Comparison of ENCODE assay signal across 30 cellular contexts in genomic region chr6:168038576-168039140, GRCh38. TPM values are rescaled to one million over a fixed set of nuclear protein-coding genes. Genes with fewer than 3 reads are reported as not detected.
"Had no signal": no experiment of that assay in that cellular context is flagged by ENCODE, and none has a peak within 500 bp of the region (broad histone marks: within the 10 kb centered on the region; RNA-seq: fewer than 3 reads in every experiment).

No MANE protein-coding gene starts in this region.

- ATAC-seq: activated CD8-positive, alpha-beta memory T cell treated with anti-CD3 and anti-CD28 coated beads, Interleukin-2, amount 10 ng/mL, durations not matched to agents 7 days and 5 days; body of pancreas; T-helper 17 cell; WTC11 had no signal

- H3K4me2 ChIP-seq: KMS-11 had no signal

- H3K9ac ChIP-seq: KMS-11 had no signal

- H3K27ac ChIP-seq: KMS-11, Peyer's patch had no signal

- H3K4me1 ChIP-seq: Peyer's patch had no signal

- H3K36me3 ChIP-seq: MG63, Peyer's patch had no signal

- H3K4me3 ChIP-seq: body of pancreas, MG63, Peyer's patch had no signal

- H3K4me3 Mint-ChIP-seq: activated CD8-positive, alpha-beta memory T cell treated with anti-CD3 and anti-CD28 coated beads, Interleukin-2, amount 10 ng/mL, durations not matched to agents 7 days and 5 days; activated naive CD4-positive, alpha-beta T cell treated with anti-CD3 and anti-CD28 coated beads, Interleukin-2, amount 50 U/mL, for 24 hours; activated T-cell treated with anti-CD3 and anti-CD28 coated beads, Interleukin-2, amount 50 U/mL, for 24 hours; activated T-helper 1 cell treated with anti-CD3 and anti-CD28 coated beads, Interleukin-12 subunit alpha, Interleukin-12 subunit beta, Interleukin-2, Interleukin-4 antibody, amounts not matched to agents 30 ng/mL and 10 ng/mL and 1 ng/mL, durations not matched to agents 14 hours and 24 hours and 36 hours; T-helper 17 cell; WTC11 had no signal

- H3K27ac Mint-ChIP-seq: activated CD8-positive, alpha-beta memory T cell treated with anti-CD3 and anti-CD28 coated beads, Interleukin-2, amount 10 ng/mL, durations not matched to agents 7 days and 5 days; activated naive CD4-positive, alpha-beta T cell treated with anti-CD3 and anti-CD28 coated beads, Interleukin-2, amount 50 U/mL, for 24 hours; activated T-cell treated with anti-CD3 and anti-CD28 coated beads, Interleukin-2, amount 50 U/mL, for 24 hours; activated T-helper 1 cell treated with anti-CD3 and anti-CD28 coated beads, Interleukin-12 subunit alpha, Interleukin-12 subunit beta, Interleukin-2, Interleukin-4 antibody, amounts not matched to agents 30 ng/mL and 10 ng/mL and 1 ng/mL, durations not matched to agents 14 hours and 24 hours and 36 hours; T-helper 17 cell; WTC11 had no signal

- FAIRE-seq: bronchial epithelial cell had no signal

- H3K27me3 ChIP-seq: body of pancreas, MG63, Peyer's patch had no signal

- H3K36me3 Mint-ChIP-seq: activated CD8-positive, alpha-beta memory T cell treated with anti-CD3 and anti-CD28 coated beads, Interleukin-2, amount 10 ng/mL, durations not matched to agents 7 days and 5 days; activated naive CD4-positive, alpha-beta T cell treated with anti-CD3 and anti-CD28 coated beads, Interleukin-2, amount 50 U/mL, for 24 hours had no signal

- DNase-seq: activated CD4-positive, alpha-beta T cell treated with anti-CD3 and anti-CD28 coated beads for 48 hours; activated CD4-positive, alpha-beta T cell treated with anti-CD3 and anti-CD28 coated beads, Interleukin-2, amount 50 U/mL, for 4 hours; activated CD4-positive, CD25-positive, alpha-beta regulatory T cell treated with anti-CD3 and anti-CD28 coated beads, Interleukin-2, amount 50 U/mL, for 72 hours; activated CD8-positive, alpha-beta memory T cell treated with anti-CD3 and anti-CD28 coated beads, Interleukin-2, amount 10 ng/mL, durations not matched to agents 7 days and 5 days; activated effector memory CD4-positive, alpha-beta T cell treated with Interleukin-2 at 50 U/mL for 16 hours; activated naive CD4-positive, alpha-beta T cell; activated T-cell treated with anti-CD3 and anti-CD28 coated beads, Interleukin-2, amount 50 U/mL, for 24 hours; body of pancreas; MG63; MV-4-11; NCI-H1092 treated with DMSO at 0.1 percent for 48 hours; NCI-H1417 treated with DMSO at 0.1 percent for 48 hours; NCI-H1694; NCI-H2029; NCI-H2107; NCI-H345; NCI-H510A; NCI-H526 treated with DMSO at 0.1 percent for 48 hours; NCI-H82; OCI-M1; Peyer's patch; SHP77 treated with DMSO at 0.1 percent for 48 hours; T-helper 17 cell; T-helper 9 cell had no signal

- H3K9me3 ChIP-seq: MG63 had no signal

RNA-seq across cellular contexts. Expression of gene FRMD1, which starts 40.4 kb away (rescaled TPM):
- total RNA-seq: activated CD8-positive, alpha-beta memory T cell treated with anti-CD3 and anti-CD28 coated beads, Interleukin-2, amount 10 ng/mL, durations not matched to agents 7 days and 5 days; activated T-helper 1 cell treated with anti-CD3 and anti-CD28 coated beads, Interleukin-12 subunit alpha, Interleukin-12 subunit beta, Interleukin-2, Interleukin-4 antibody, amounts not matched to agents 30 ng/mL and 10 ng/mL and 1 ng/mL, durations not matched to agents 14 hours and 24 hours and 36 hours; body of pancreas; bronchial epithelial cell; SK-MEL-5; T-helper 17 cell had no signal

RNA-seq across cellular contexts. Expression of gene KIF25, which starts 41.2 kb away (rescaled TPM):
- total RNA-seq: activated CD8-positive, alpha-beta memory T cell treated with anti-CD3 and anti-CD28 coated beads, Interleukin-2, amount 10 ng/mL, durations not matched to agents 7 days and 5 days; activated T-helper 1 cell treated with anti-CD3 and anti-CD28 coated beads, Interleukin-12 subunit alpha, Interleukin-12 subunit beta, Interleukin-2, Interleukin-4 antibody, amounts not matched to agents 30 ng/mL and 10 ng/mL and 1 ng/mL, durations not matched to agents 14 hours and 24 hours and 36 hours; bronchial epithelial cell; Peyer's patch; SK-MEL-5; T-helper 17 cell had no signal
